12 cellular contexts compared by ENCODE assay signal in the genomic region with DNA sequence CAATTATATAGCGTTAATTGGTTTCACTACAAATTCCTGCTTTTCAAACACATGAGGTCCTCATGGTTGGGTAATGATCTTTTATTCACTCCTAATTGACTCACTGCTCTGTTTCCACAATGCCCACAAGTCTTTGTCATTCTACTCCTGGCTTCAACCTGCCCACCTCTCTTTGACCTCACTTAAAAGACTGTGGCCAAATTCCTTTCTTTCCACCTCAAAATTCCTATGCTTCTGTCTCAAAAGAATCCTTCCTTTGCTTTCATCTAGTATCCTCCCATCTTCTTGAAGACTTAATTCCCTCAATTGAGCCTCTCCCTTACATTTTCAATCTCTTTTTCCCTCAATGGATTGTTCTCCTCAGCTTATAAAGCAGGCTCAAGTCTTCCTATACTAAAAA.
"Had no signal": no experiment of that assay in that cellular context is flagged by ENCODE, and none has a peak within 500 bp of the region (broad histone marks: within the 10 kb centered on the region; RNA-seq: fewer than 3 reads in every experiment).

No MANE protein-coding gene starts in this region.

- H3K36me3 Mint-ChIP-seq: activated naive CD4-positive, alpha-beta T cell treated with anti-CD3 and anti-CD28 coated beads, Interleukin-2, amount 50 U/mL, for 24 hours; memory B cell had no signal

- H3K4me3 ChIP-seq: esophagus muscularis mucosa, left lung, sigmoid colon had no signal

- DNase-seq: activated CD4-positive, alpha-beta T cell treated with anti-CD3 and anti-CD28 coated beads, Interleukin-2, amount 50 U/mL, for 4 hours; activated CD4-positive, CD25-positive, alpha-beta regulatory T cell treated with anti-CD3 and anti-CD28 coated beads, Interleukin-2, amount 50 U/mL, for 72 hours; activated T-cell treated with anti-CD3 and anti-CD28 coated beads, Interleukin-2, amount 50 U/mL, for 1 hour; endodermal cell; left lung; sigmoid colon; stimulated activated naive CD4-positive, alpha-beta T cell treated with Interleukin-2 at 50 U/mL for 16 hours; trophoblast cell had no signal

- H3K27ac ChIP-seq: esophagus muscularis mucosa, left lung, sigmoid colon had no signal

- H3K9me3 ChIP-seq: esophagus muscularis mucosa, left lung, sigmoid colon had no signal

- H3K27me3 ChIP-seq: esophagus muscularis mucosa, sigmoid colon had no signal

- H3K4me3 Mint-ChIP-seq: activated naive CD4-positive, alpha-beta T cell treated with anti-CD3 and anti-CD28 coated beads, Interleukin-2, amount 50 U/mL, for 24 hours; endodermal cell; memory B cell; nephron had no signal

- ATAC-seq: left lung had no signal

- H3K9me3 Mint-ChIP-seq: activated naive CD4-positive, alpha-beta T cell treated with anti-CD3 and anti-CD28 coated beads, Interleukin-2, amount 50 U/mL, for 24 hours; endodermal cell; memory B cell; nephron had no signal

- H3K27ac Mint-ChIP-seq: activated naive CD4-positive, alpha-beta T cell treated with anti-CD3 and anti-CD28 coated beads, Interleukin-2, amount 50 U/mL, for 24 hours; endodermal cell; memory B cell; nephron had no signal

- H3K36me3 ChIP-seq: esophagus muscularis mucosa, left lung, sigmoid colon had no signal
